ENCODE assay signal across 13 cellular contexts in genomic region chr14:25121342-25122129, GRCh38.
A peak's percentile ranks its signal among the peaks of the same experiment; 100 is the strongest.
DNase-seq lines count a peak whose midpoint lies in the region; ATAC-seq and TF ChIP-seq lines count a peak whose summit lies in the region.
"Had no signal": no experiment of that assay in that cellular context is flagged by ENCODE, and none has a peak within 500 bp of the region (broad histone marks: within the 10 kb centered on the region; RNA-seq: fewer than 3 reads in every experiment).

No MANE protein-coding gene starts in this region.

- no peak overlapping the region for H3K4me3 Mint-ChIP-seq in chondrocyte (ENCODE audit: unreplicated experiment)
- H3K4me3 Mint-ChIP-seq: effector memory CD8-positive, alpha-beta T cell had no signal

- peaks cover 14% of the 10 kb centered on the region for H3K4me1 Mint-ChIP-seq in chondrocyte (ENCODE audit: low read depth)

- no peak for TF ChIP-seq CTCF in AG09319 (IDR thresholded peaks at IDR 0.05; ENCODE audit: low read depth, low read length)
- no peak for TF ChIP-seq CTCF in chondrocyte (IDR thresholded peaks at IDR 0.05)

- DNase-seq in AG09319 (ENCODE audit: extremely low read depth, low read depth) = peak; percentile 25
- DNase-seq in NCI-H226 = peak; percentile 83
- no peak for DNase-seq in chondrocyte (ENCODE audit: low spot score)
- DNase-seq in islet precursor cell = peak; percentile 80
- no peak for DNase-seq in NCI-H2081 (lab: John Stamatoyannopoulos, UW)
- no peak for DNase-seq in activated naive CD4-positive, alpha-beta T cell treated with anti-CD3 and anti-CD28 coated beads, Interleukin-2, amount 50 U/mL, for 16 hours
- no peak for DNase-seq in NCI-H345 treated with DMSO at 0.1 percent for 48 hours (lab: John Stamatoyannopoulos, UW; ENCODE audit: unreplicated experiment)
- DNase-seq: activated CD4-positive, alpha-beta T cell treated with anti-CD3 and anti-CD28 coated beads for 48 hours; activated naive CD4-positive, alpha-beta T cell treated with Interleukin-2 at 50 U/mL for 16 hours; effector memory CD8-positive, alpha-beta T cell; KG1; NCI-H2171 treated with DMSO at 0.1 percent for 48 hours had no signal

- ATAC-seq in GM19452 (IDR thresholded peaks at IDR 0.05; ENCODE audit: unreplicated experiment) = no peak
- ATAC-seq: effector memory CD8-positive, alpha-beta T cell had no signal

- peak overlapping the region; percentile 15 for H3K27ac Mint-ChIP-seq in chondrocyte (ENCODE audit: unreplicated experiment)
- H3K27ac Mint-ChIP-seq: effector memory CD8-positive, alpha-beta T cell had no signal

- H3K9me3 Mint-ChIP-seq in chondrocyte (ENCODE audit: low read depth) = no peaks in the 10 kb centered on the region
- H3K9me3 Mint-ChIP-seq: effector memory CD8-positive, alpha-beta T cell had no signal

- H3K36me3 Mint-ChIP-seq in chondrocyte (ENCODE audit: low read depth) = no peaks in the 10 kb centered on the region

- no peaks in the 10 kb centered on the region for H3K27me3 Mint-ChIP-seq in chondrocyte (ENCODE audit: low read depth)

Comparison
In these comparisons a context has a peak if more than half of its experiments do, and no peak if none do; other contexts are left out.
1. DNase-seq: peak in AG09319 (single experiment), NCI-H226 (single experiment) and islet precursor cell (single experiment); none in chondrocyte (single experiment), NCI-H2081 (0 of 2), activated naive CD4-positive, alpha-beta T cell treated with anti-CD3 and anti-CD28 coated beads, Interleukin-2, amount 50 U/mL, for 16 hours (single experiment) and NCI-H345 treated with DMSO at 0.1 percent for 48 hours (single experiment).